Comparison of ENCODE assay signal across 23 cellular contexts in the genomic region with DNA sequence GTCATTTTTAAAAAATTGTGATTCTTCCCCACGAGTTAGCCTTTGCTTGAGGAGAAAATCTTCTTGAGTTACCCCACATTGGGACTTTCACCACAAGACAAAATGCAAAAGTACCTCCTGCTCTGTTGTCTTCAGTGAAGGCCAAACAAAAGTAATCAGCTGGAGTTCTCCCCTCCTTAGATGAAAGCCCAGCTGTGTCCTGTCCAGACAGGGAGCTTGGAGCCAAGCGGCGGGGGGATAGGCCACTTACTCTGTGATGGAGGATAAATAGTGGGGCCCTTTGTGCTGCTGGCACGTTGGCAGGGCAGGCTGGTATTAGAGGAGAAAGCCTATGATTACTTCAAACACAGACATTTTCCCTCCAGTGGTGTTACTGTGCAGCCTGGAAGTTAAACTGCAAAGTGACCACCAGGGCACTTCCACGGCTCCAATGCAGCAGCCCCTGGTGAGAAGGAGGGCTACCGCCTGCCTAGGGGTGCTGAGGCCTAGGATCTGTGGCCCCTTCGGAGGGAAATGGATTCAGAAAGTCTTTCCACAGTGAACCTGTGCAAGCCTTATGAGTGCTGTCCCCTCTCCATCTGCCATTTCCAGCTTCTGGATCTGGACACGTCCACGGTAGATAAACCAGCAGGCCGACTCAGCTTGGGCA.
DNase-seq lines count a peak whose midpoint lies in the region; ATAC-seq and FAIRE-seq lines count a peak whose summit lies in the region.
"Had no signal": no experiment of that assay in that cellular context is flagged by ENCODE, and none has a peak within 500 bp of the region (broad histone marks: within the 10 kb centered on the region; RNA-seq: fewer than 3 reads in every experiment).

No MANE protein-coding gene starts in this region.

- DNase-seq in ELF-1 (ENCODE audit: low read depth, low spot score) (peak; percentile 9), amygdala (lab: John Stamatoyannopoulos, UW) (peak in 45 of 56 donors; percentile 5 to 77 (median 36)), iPS-NIHi11 (ENCODE audit: low spot score) (peak; percentile 32), occipital lobe (lab: John Stamatoyannopoulos, UW) (peak; percentile 31), GM19239 (ENCODE audit: insufficient read length, low spot score) (no peak), NCI-H345 treated with DMSO at 0.1 percent for 48 hours (lab: John Stamatoyannopoulos, UW; ENCODE audit: unreplicated experiment) (no peak)
- DNase-seq: activated CD4-positive, alpha-beta memory T cell treated with anti-CD3 and anti-CD28 coated beads, Interleukin-2, amount 10 ng/mL, durations not matched to agents 7 days and 5 days; activated naive CD8-positive, alpha-beta T cell treated with anti-CD3 and anti-CD28 coated beads, Interleukin-2, amount 10 ng/mL, durations not matched to agents 7 days and 5 days; body of pancreas; Caco-2; DND-41; effector CD8-positive, alpha-beta T cell; erythroblast; HFFc6; immature natural killer cell; left ventricle myocardium inferior; MG63; naive thymus-derived CD8-positive, alpha-beta T cell; NCI-H524 treated with DMSO at 0.1 percent for 48 hours; T-cell had no signal

- no peak for FAIRE-seq in GM19239 (lab: Jason Lieb, UNC)

- ATAC-seq in GM18867 (IDR thresholded peaks at IDR 0.05; ENCODE audit: unreplicated experiment) (no peak), HG02981 (IDR thresholded peaks at IDR 0.05; ENCODE audit: unreplicated experiment) (no peak)
- ATAC-seq: activated CD4-positive, CD25-positive, alpha-beta regulatory T cell treated with anti-CD3 and anti-CD28 coated beads, Interleukin-2, amount 50 U/mL, for 24 hours; body of pancreas; naive thymus-derived CD8-positive, alpha-beta T cell; T-cell had no signal

Comparison
In these comparisons a context has a peak if more than half of its experiments do, and no peak if none do; other contexts are left out.
1. DNase-seq: peak in ELF-1 (single experiment), amygdala (45 of 56), iPS-NIHi11 (single experiment) and occipital lobe (single experiment); none in GM19239 (single experiment) and NCI-H345 treated with DMSO at 0.1 percent for 48 hours (single experiment).